In the genomic region with DNA sequence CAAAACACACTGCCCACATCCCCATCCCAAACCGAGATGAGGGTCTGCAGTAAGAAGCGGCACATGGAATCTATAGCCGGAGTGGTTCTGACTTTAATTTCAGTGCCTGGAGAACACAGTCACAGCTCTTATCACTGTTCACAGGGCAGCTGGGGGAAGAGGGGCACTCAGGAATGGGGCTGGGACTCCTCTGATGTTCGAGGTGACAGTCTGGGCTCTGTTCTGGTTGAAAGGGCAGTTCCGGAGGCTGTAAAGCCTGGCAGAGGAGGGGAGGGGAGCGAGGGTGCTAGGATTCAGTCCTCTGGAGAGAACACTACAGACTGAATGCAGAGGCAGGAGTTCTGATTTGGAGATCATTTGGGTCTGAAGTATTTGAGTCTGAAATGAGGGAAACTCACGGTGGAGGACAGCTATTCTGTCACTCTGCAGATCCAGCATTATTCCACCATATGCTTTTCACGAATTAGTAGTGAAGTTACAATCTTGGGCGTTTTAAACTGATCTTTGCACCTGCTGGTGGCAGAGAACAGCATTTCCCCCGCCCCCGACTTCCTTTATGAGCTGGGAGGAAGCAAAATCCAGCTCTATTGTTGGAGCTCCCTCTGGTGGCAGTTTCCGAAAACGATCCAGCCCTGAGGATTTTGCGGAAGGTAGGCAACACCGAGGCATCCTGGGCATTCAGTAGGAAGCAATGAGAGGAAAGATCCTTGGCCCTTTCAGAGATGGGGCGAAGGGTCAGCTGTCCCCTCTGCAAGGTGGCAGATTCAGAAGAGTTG, we compare ENCODE assay signal across 8 cellular contexts. TPM values are rescaled to one million over a fixed set of nuclear protein-coding genes. Genes with fewer than 3 reads are reported as not detected.
A peak's percentile ranks its signal among the peaks of the same experiment; 100 is the strongest.
DNase-seq lines count a peak whose midpoint lies in the region; ATAC-seq and TF ChIP-seq lines count a peak whose summit lies in the region.

No MANE protein-coding gene starts in this region.

- no peak overlapping the region for H4K8ac ChIP-seq in mesenchymal stem cell (ENCODE audit: low read length)

- CTCF ChIA-PET in BJ (lab: Yijun Ruan, JAX): interaction anchor here (0.5 to 26.5 kb wide), 33 partner anchors 8 to 1645 kb away, joined by 3 to 736 read pairs (median 5); a partner anchor contains a TSS

- H3K36me3 ChIP-seq in BJ (ENCODE audit: control insufficient read depth, insufficient read depth, low read length) (no peaks in the 10 kb centered on the region), mesenchymal stem cell (ENCODE audit: control insufficient read depth in 1 of 2, insufficient read depth in 2 of 2, low read depth in 1 of 2, low read length in 2 of 2) (no peaks in the 10 kb centered on the region)

- no peak overlapping the region for H2BK15ac ChIP-seq in mesenchymal stem cell (ENCODE audit: low read depth, poor library complexity, severe bottlenecking)

- peaks cover 8% of the 10 kb centered on the region for H3K4me1 ChIP-seq in mesenchymal stem cell (ENCODE audit: control insufficient read depth, insufficient read depth, low read depth, low read length)

- POLR2A ChIA-PET in BJ (lab: Charles Lee): no interaction called here

- no peak overlapping the region for H3K4ac ChIP-seq in mesenchymal stem cell (ENCODE audit: low read depth in 1 of 2, low read length in 2 of 2)

- no peak overlapping the region for H3K14ac ChIP-seq in mesenchymal stem cell (ENCODE audit: low read length in 2 of 2)

- peak; percentile 86 for ATAC-seq in HG03378 (IDR thresholded peaks at IDR 0.05; ENCODE audit: unreplicated experiment)

- no peak overlapping the region for H2BK5ac ChIP-seq in mesenchymal stem cell (ENCODE audit: low read depth, low read length, poor library complexity, severe bottlenecking)

- no peak overlapping the region for H2AK5ac ChIP-seq in mesenchymal stem cell (ENCODE audit: low read length, severe bottlenecking)

- no peak overlapping the region for H3K23ac ChIP-seq in mesenchymal stem cell (ENCODE audit: low read length in 2 of 2)

- WGBS in mesenchymal stem cell: 14% methylated on average over 15 of the region's 16 CpGs

- H2BK120ac ChIP-seq in mesenchymal stem cell (ENCODE audit: low read depth, low read length): no peak overlapping the region

- no peak overlapping the region for H3K27ac ChIP-seq in mesenchymal stem cell (ENCODE audit: low read length, poor library complexity, severe bottlenecking)

- DNase-seq in BJ (ENCODE audit: low read depth) (no peak), GM19238 (ENCODE audit: insufficient read length, low spot score) (peak; percentile 71), NCI-H460 (ENCODE audit: extremely low read depth, low read depth) (peak; percentile 82), mesenchymal stem cell (peak; percentile 76)
- DNase-seq in activated CD4-positive, alpha-beta T cell treated with anti-CD3 and anti-CD28 coated beads, Interleukin-2, amount 50 U/mL, for 48 hours: peak; percentile 90 to 92
- peak; percentile 67 for DNase-seq in effector CD4-positive, alpha-beta T cell
- DNase-seq in stimulated activated CD8-positive, alpha-beta memory T cell treated with anti-CD3 and anti-CD28 coated beads, Interleukin-12 subunit alpha, Interleukin-12 subunit beta, amount 100 ng/mL, for 1 hour (ENCODE audit: low read depth): peak; percentile 68

- H3K27me3 ChIP-seq in BJ (ENCODE audit: control insufficient read depth, insufficient read depth, low read length) (peaks cover 7% of the 10 kb centered on the region), mesenchymal stem cell (ENCODE audit: control insufficient read depth in 1 of 2, insufficient read depth in 1 of 2, low read length in 2 of 2) (peaks cover 63 to 75% of the 10 kb centered on the region in 2 experiments)

- H2BK12ac ChIP-seq in mesenchymal stem cell (ENCODE audit: low read length in 2 of 2): no peak overlapping the region

- H4K91ac ChIP-seq in mesenchymal stem cell (ENCODE audit: low read length): no peak overlapping the region

- H3K79me1 ChIP-seq in mesenchymal stem cell (replicated peaks; ENCODE audit: low read length, poor library complexity, severe bottlenecking): no peaks in the 10 kb centered on the region

- H3K9ac ChIP-seq in mesenchymal stem cell (ENCODE audit: low read length): peak overlapping the region; percentile 48

- H3K18ac ChIP-seq in mesenchymal stem cell (ENCODE audit: low read depth in 1 of 2, low read length in 2 of 2): no peak overlapping the region

- H3K4me3 ChIP-seq in BJ (ENCODE audit: low read depth, low read length) (peak overlapping the region; percentile 41), mesenchymal stem cell (ENCODE audit: insufficient read depth in 1 of 2, low read depth in 1 of 2, low read length in 2 of 2) (peak overlapping the region; percentile 26 to 74)

- peak; percentile 89 for TF ChIP-seq CTCF in BJ (IDR thresholded peaks at IDR 0.05; ENCODE audit: insufficient read depth, low read depth, low read length)

- no peaks in the 10 kb centered on the region for H3K9me3 ChIP-seq in mesenchymal stem cell (ENCODE audit: control insufficient read depth, low read length)

- H2AFZ ChIP-seq in mesenchymal stem cell (ENCODE audit: low read depth, low read length): peak overlapping the region; percentile 79

- H3K4me2 ChIP-seq in mesenchymal stem cell (ENCODE audit: low read length, poor library complexity, severe bottlenecking): peak overlapping the region; percentile 60

RNA-seq across cellular contexts. Expression of a gene that starts 22.7 kb away (rescaled TPM):
- not detected in 2 replicates for polyA plus RNA-seq in BJ (2011; rRNA removed)
- not detected in 2 replicates for polyA minus RNA-seq in BJ (2011; rRNA and poly(A)+ RNA removed)
- not detected in 2 replicates for total RNA-seq in NCI-H460 (2014; rRNA removed; shearing (Covaris generic))
- not detected in 2 replicates for polyA plus RNA-seq in NCI-H460 (2014; cell fraction: nucleus; rRNA removed)
- polyA plus RNA-seq in mesenchymal stem cell (2013, experiment 1 of 2): not detected
- polyA plus RNA-seq in mesenchymal stem cell (2013, experiment 2 of 2): not detected

RNA-seq across cellular contexts. Expression of a gene that starts 36.6 kb away (rescaled TPM):
- 0.22 and 0.23 TPM in 2 replicates for polyA plus RNA-seq in BJ (2011; rRNA removed)
- polyA minus RNA-seq in BJ (2011; rRNA and poly(A)+ RNA removed): 0.19 TPM in 1 of 2 replicates, not detected in the other
- total RNA-seq in NCI-H460 (2014; rRNA removed; shearing (Covaris generic)): 0.25 and 0.40 TPM in 2 replicates
- polyA plus RNA-seq in NCI-H460 (2014; cell fraction: nucleus; rRNA removed): 0.13 TPM in 1 of 2 replicates, not detected in the other
- polyA plus RNA-seq in mesenchymal stem cell (2013, experiment 1 of 2): not detected
- not detected for polyA plus RNA-seq in mesenchymal stem cell (2013, experiment 2 of 2)
